ENCODE assay signal across 8 cellular contexts in genomic region chr6:151240036-151240685, GRCh38.
DNase-seq lines count a peak whose midpoint lies in the region; ATAC-seq and TF ChIP-seq lines count a peak whose summit lies in the region.

No MANE protein-coding gene starts in this region.

- peaks cover 10% of the 10 kb centered on the region; the same call in 1 of the 2 replicates for H3K4me1 ChIP-seq in OCI-LY3 (ENCODE audit: low read length)
- H3K4me1 ChIP-seq in rectal smooth muscle tissue (ENCODE audit: control insufficient read depth, insufficient read depth, low read length): peaks cover 11% of the 10 kb centered on the region

- peak; percentile 11 for DNase-seq in activated naive CD4-positive, alpha-beta T cell treated with Interleukin-2 at 50 U/mL for 16 hours
- DNase-seq in activated naive CD4-positive, alpha-beta T cell (lab: John Stamatoyannopoulos, UW): no peak
- peak; percentile 88 for DNase-seq in astrocyte of the spinal cord (ENCODE audit: low read depth, low spot score)
- DNase-seq in hippocampal formation (lab: John Stamatoyannopoulos, UW): peak; percentile 41 to 48

- H3K36me3 ChIP-seq in OCI-LY3 (replicated peaks; ENCODE audit: low read depth, low read length): no peaks in the 10 kb centered on the region
- no peaks in the 10 kb centered on the region for H3K36me3 ChIP-seq in rectal smooth muscle tissue (ENCODE audit: control insufficient read depth, insufficient read depth, low read length)

- peak overlapping the region; percentile 47; the same call in 1 of the 2 replicates for H2AFZ ChIP-seq in OCI-LY3 (ENCODE audit: low read depth, low read length)

- no peak for ATAC-seq in HG03108 (IDR thresholded peaks at IDR 0.05; ENCODE audit: unreplicated experiment)
- no peak for ATAC-seq in HG03025 (IDR thresholded peaks at IDR 0.05; ENCODE audit: low FRiP score, unreplicated experiment)

- peak overlapping the region; percentile 83 for H3K4me2 ChIP-seq in OCI-LY3 (ENCODE audit: low read length)

- in situ Hi-C loops in astrocyte of the spinal cord (cut with HindIII; ENCODE audit: low sequenced_read_pairs): no loop called here

- H4K20me1 ChIP-seq in OCI-LY3 (ENCODE audit: insufficient read depth, low read length): no peaks in the 10 kb centered on the region; the same call in 1 of the 2 replicates

- peaks cover 31% of the 10 kb centered on the region for H3K79me2 ChIP-seq in OCI-LY3 (ENCODE audit: low read length)

- H3K27ac ChIP-seq in OCI-LY3 (ENCODE audit: low read length) (peak overlapping the region; percentile 51), rectal smooth muscle tissue (ENCODE audit: low read depth, low read length) (peak overlapping the region; percentile 96)

- no peaks in the 10 kb centered on the region for H3K9me3 ChIP-seq in OCI-LY3 (ENCODE audit: insufficient read depth, low read length)

- H3K27me3 ChIP-seq in OCI-LY3 (ENCODE audit: low read depth, low read length) (no peaks in the 10 kb centered on the region), rectal smooth muscle tissue (ENCODE audit: control insufficient read depth, insufficient read depth, low read length) (no peaks in the 10 kb centered on the region)

- H3K4me3 ChIP-seq in OCI-LY3 (ENCODE audit: low read length) (peak overlapping the region; percentile 86), astrocyte of the spinal cord (ENCODE audit: low read depth, low read length) (peak overlapping the region; percentile 81), rectal smooth muscle tissue (ENCODE audit: low read length) (peak overlapping the region; percentile 84)

- H3K9ac ChIP-seq in OCI-LY3 (ENCODE audit: low read length) (peak overlapping the region; percentile 71), rectal smooth muscle tissue (ENCODE audit: low read length) (peak overlapping the region; percentile 40)

- TF ChIP-seq CTCF in OCI-LY3 (IDR thresholded peaks at IDR 0.05; ENCODE audit: low read depth, low read length) (peak; percentile 17; the same call in 1 of the 2 replicates), astrocyte of the spinal cord (IDR thresholded peaks at IDR 0.05; ENCODE audit: low read depth, low read length) (peak; percentile 3)

Comparison
In these comparisons a context has a peak if more than half of its experiments do, and no peak if none do; other contexts are left out.
1. DNase-seq: peak in activated naive CD4-positive, alpha-beta T cell treated with Interleukin-2 at 50 U/mL for 16 hours (single experiment), astrocyte of the spinal cord (single experiment) and hippocampal formation (2 of 2); none in activated naive CD4-positive, alpha-beta T cell (0 of 4).
2. Peak in every context shown above with its lines, with median percentiles within 50 percentile points of each other: H3K4me3 ChIP-seq.